In genomic region chr3:185929192-185930151, GRCh38 we compare ENCODE assay signal across 9 cellular contexts. TPM values are rescaled to one million over a fixed set of nuclear protein-coding genes. Genes with fewer than 3 reads are reported as not detected.
DNase-seq lines count a peak whose midpoint lies in the region; ATAC-seq lines count a peak whose summit lies in the region.
"Had no signal": no experiment of that assay in that cellular context is flagged by ENCODE, and none has a peak within 500 bp of the region (broad histone marks: within the 10 kb centered on the region; RNA-seq: fewer than 3 reads in every experiment).

No MANE protein-coding gene starts in this region.

- peak overlapping the region in 4 of 5 donors; percentile 3 to 33 (median 16) for H3K4me3 ChIP-seq in subcutaneous abdominal adipose tissue (ENCODE audit: low read depth in 1 of 5, low read length in 5 of 5)
- H3K4me3 ChIP-seq: SJCRH30 had no signal

- peaks cover 10 to 32% (median 24%) of the 10 kb centered on the region in 5 donors for H3K36me3 ChIP-seq in subcutaneous abdominal adipose tissue (ENCODE audit: control insufficient read depth in 5 of 5, insufficient read depth in 5 of 5, low read length in 5 of 5)

- POLR2A ChIA-PET in activated naive CD8-positive, alpha-beta T cell treated with anti-CD3 and anti-CD28 coated beads, Interleukin-2, amount 10 ng/mL, durations not matched to agents 7 days and 5 days (lab: Charles Lee), result interaction anchor here (1.0 to 6.0 kb wide), 3 partner anchors 8 to 854 kb away, joined by 3 to 68 read pairs (median 4); partner anchors contain the start of genes EIF4A2 and TRA2B

- peak overlapping the region; percentile 94 for H3K27ac Mint-ChIP-seq in activated T-cell treated with anti-CD3 and anti-CD28 coated beads, Interleukin-2, amount 50 U/mL, for 24 hours
- peak overlapping the region; percentile 75 for H3K27ac Mint-ChIP-seq in activated naive CD8-positive, alpha-beta T cell treated with anti-CD3 and anti-CD28 coated beads, Interleukin-2, amount 10 ng/mL, durations not matched to agents 7 days and 5 days
- peak overlapping the region; percentile 13 to 82 (median 44) for H3K27ac Mint-ChIP-seq in immature natural killer cell

- H3K4me1 Mint-ChIP-seq in activated T-cell treated with anti-CD3 and anti-CD28 coated beads, Interleukin-2, amount 50 U/mL, for 24 hours (ENCODE audit: low read depth), result peaks cover 94% of the 10 kb centered on the region
- H3K4me1 Mint-ChIP-seq in activated naive CD8-positive, alpha-beta T cell treated with anti-CD3 and anti-CD28 coated beads, Interleukin-2, amount 10 ng/mL, durations not matched to agents 7 days and 5 days, result peaks cover 80% of the 10 kb centered on the region
- H3K4me1 Mint-ChIP-seq in immature natural killer cell, result peaks cover 94 to 100% of the 10 kb centered on the region in 2 donors

- peaks cover 98% of the 10 kb centered on the region for H3K36me3 Mint-ChIP-seq in activated T-cell treated with anti-CD3 and anti-CD28 coated beads, Interleukin-2, amount 50 U/mL, for 24 hours (ENCODE audit: low read depth)
- H3K36me3 Mint-ChIP-seq in activated naive CD8-positive, alpha-beta T cell treated with anti-CD3 and anti-CD28 coated beads, Interleukin-2, amount 10 ng/mL, durations not matched to agents 7 days and 5 days, result peaks cover 64% of the 10 kb centered on the region
- H3K36me3 Mint-ChIP-seq in immature natural killer cell, result peaks cover 11 to 28% (median 15%) of the 10 kb centered on the region in 3 donors

- H3K4me3 Mint-ChIP-seq in activated T-cell treated with anti-CD3 and anti-CD28 coated beads, Interleukin-2, amount 50 U/mL, for 24 hours, result peak overlapping the region; percentile 99
- H3K4me3 Mint-ChIP-seq in activated naive CD8-positive, alpha-beta T cell treated with anti-CD3 and anti-CD28 coated beads, Interleukin-2, amount 10 ng/mL, durations not matched to agents 7 days and 5 days, result peak overlapping the region; percentile 99
- peak overlapping the region; percentile 62 to 100 (median 65) for H3K4me3 Mint-ChIP-seq in immature natural killer cell

- no peaks in the 10 kb centered on the region for H3K27me3 ChIP-seq in subcutaneous abdominal adipose tissue (ENCODE audit: control insufficient read depth in 5 of 5, insufficient read depth in 4 of 5, low read length in 5 of 5)
- H3K27me3 ChIP-seq: SJCRH30 had no signal

- H3K4me1 ChIP-seq in subcutaneous abdominal adipose tissue (ENCODE audit: control insufficient read depth in 5 of 5, insufficient read depth in 5 of 5, low read length in 5 of 5), result peaks cover 10 to 89% (median 85%) of the 10 kb centered on the region in 5 donors

- H3K9me3 ChIP-seq in subcutaneous abdominal adipose tissue (ENCODE audit: control insufficient read depth in 5 of 5, low read length in 5 of 5), result no peaks in the 10 kb centered on the region
- H3K9me3 ChIP-seq: SJCRH30 had no signal

- H3K9me3 Mint-ChIP-seq in activated T-cell treated with anti-CD3 and anti-CD28 coated beads, Interleukin-2, amount 50 U/mL, for 24 hours, result no peaks in the 10 kb centered on the region
- H3K9me3 Mint-ChIP-seq in activated naive CD8-positive, alpha-beta T cell treated with anti-CD3 and anti-CD28 coated beads, Interleukin-2, amount 10 ng/mL, durations not matched to agents 7 days and 5 days, result no peaks in the 10 kb centered on the region
- H3K9me3 Mint-ChIP-seq in immature natural killer cell, result no peaks in the 10 kb centered on the region

- no peak for ATAC-seq in activated naive CD8-positive, alpha-beta T cell treated with anti-CD3 and anti-CD28 coated beads, Interleukin-2, amount 10 ng/mL, durations not matched to agents 7 days and 5 days (ENCODE audit: low read depth)
- no peak for ATAC-seq in HG03439 (IDR thresholded peaks at IDR 0.05; ENCODE audit: unreplicated experiment)

- H3K9ac ChIP-seq in subcutaneous abdominal adipose tissue (ENCODE audit: low read length in 5 of 5), result peak overlapping the region in 4 of 5 donors; percentile 30 to 60 (median 46)

- DNase-seq in activated T-cell treated with anti-CD3 and anti-CD28 coated beads, Interleukin-2, amount 50 U/mL, for 24 hours, result no peak
- DNase-seq in activated T-cell treated with anti-CD3 and anti-CD28 coated beads, Interleukin-2, amount 50 U/mL, for 48 hours, result no peak
- no peak for DNase-seq in activated naive CD8-positive, alpha-beta T cell treated with anti-CD3 and anti-CD28 coated beads, Interleukin-2, amount 10 ng/mL, durations not matched to agents 7 days and 5 days
- DNase-seq in immature natural killer cell (no peak), NCI-H2196 treated with DMSO at 0.1 percent for 48 hours (lab: John Stamatoyannopoulos, UW; ENCODE audit: unreplicated experiment) (no peak), anterior cingulate cortex (lab: John Stamatoyannopoulos, UW) (no peak)
- DNase-seq: SJCRH30 had no signal

- peak overlapping the region; percentile 68 for H3K27ac ChIP-seq in subcutaneous abdominal adipose tissue (ENCODE audit: low read depth, low read length)
- H3K27ac ChIP-seq: SJCRH30 had no signal

- no peaks in the 10 kb centered on the region for H3K27me3 Mint-ChIP-seq in activated T-cell treated with anti-CD3 and anti-CD28 coated beads, Interleukin-2, amount 50 U/mL, for 24 hours
- no peaks in the 10 kb centered on the region for H3K27me3 Mint-ChIP-seq in activated naive CD8-positive, alpha-beta T cell treated with anti-CD3 and anti-CD28 coated beads, Interleukin-2, amount 10 ng/mL, durations not matched to agents 7 days and 5 days
- peaks cover 0 to 15% (median 4%) of the 10 kb centered on the region in 3 donors for H3K27me3 Mint-ChIP-seq in immature natural killer cell (ENCODE audit: low read depth in 3 of 3)

RNA-seq across cellular contexts. Expression of gene TRA2B, which starts 8.3 kb away (rescaled TPM):
- 100 to 1,000 TPM; 222 to 243 TPM for total RNA-seq in activated naive CD8-positive, alpha-beta T cell treated with anti-CD3 and anti-CD28 coated beads, Interleukin-2, amount 10 ng/mL, durations not matched to agents 7 days and 5 days
- 100 to 1,000 TPM; 133 to 223 (median 191) TPM for polyA plus RNA-seq in immature natural killer cell

Comparison
In these comparisons a context has a peak if more than half of its experiments do, and no peak if none do; other contexts are left out.
1. H3K27ac Mint-ChIP-seq: peak in every context shown above with its lines; median percentile 94 in activated T-cell treated with anti-CD3 and anti-CD28 coated beads, Interleukin-2, amount 50 U/mL, for 24 hours; 75 in activated naive CD8-positive, alpha-beta T cell treated with anti-CD3 and anti-CD28 coated beads, Interleukin-2, amount 10 ng/mL, durations not matched to agents 7 days and 5 days; 44 in immature natural killer cell.